ENCODE assay signal across 26 cellular contexts in genomic region chr21:42098957-42099547, GRCh38. TPM values are rescaled to one million over a fixed set of nuclear protein-coding genes. Genes with fewer than 3 reads are reported as not detected.
DNase-seq lines count a peak whose midpoint lies in the region; ATAC-seq, FAIRE-seq and TF ChIP-seq lines count a peak whose summit lies in the region.
"Had no signal": no experiment of that assay in that cellular context is flagged by ENCODE, and none has a peak within 500 bp of the region (broad histone marks: within the 10 kb centered on the region; RNA-seq: fewer than 3 reads in every experiment).

No MANE protein-coding gene starts in this region.

- no peak for FAIRE-seq in HTR-8/SVneo (lab: Jason Lieb, UNC)
- FAIRE-seq: D721Med, GM18507, GM19239, H54 had no signal

- TF ChIP-seq CTCF in PC-3 (conservative IDR thresholded peaks at IDR 0.05; ENCODE audit: low read depth, low read length), result no peak
- TF ChIP-seq CTCF in hepatocyte (IDR thresholded peaks at IDR 0.05; ENCODE audit: poor library complexity), result no peak
- no peak for TF ChIP-seq CTCF in osteocyte (IDR thresholded peaks at IDR 0.05)
- no peak for TF ChIP-seq CTCF in OCI-LY7 (conservative IDR thresholded peaks at IDR 0.05; ENCODE audit: low read length)
- no peak for TF ChIP-seq CTCF in suprapubic skin (IDR thresholded peaks at IDR 0.05)

- H3K27ac ChIP-seq in ACC112 (ENCODE audit: low read depth, low read length) (peak overlapping the region; percentile 92; the same call in 1 of the 2 replicates), PC-3 (ENCODE audit: low read length) (peak overlapping the region; percentile 94), hepatocyte (peak overlapping the region; percentile 96), OCI-LY7 (ENCODE audit: low read depth, low read length, poor library complexity, severe bottlenecking) (no peak overlapping the region), suprapubic skin (no peak overlapping the region)
- H3K27ac ChIP-seq: C4-2B had no signal

- no peak overlapping the region for H3K9ac ChIP-seq in PC-3 (ENCODE audit: low read length)

- H2AFZ ChIP-seq in ACC112 (ENCODE audit: low read length, unreplicated experiment) (no peak overlapping the region), PC-3 (ENCODE audit: low read length) (no peak overlapping the region), hepatocyte (no peak overlapping the region), OCI-LY7 (ENCODE audit: low read length) (no peak overlapping the region)

- H3K4me3 ChIP-seq in ACC112 (ENCODE audit: low read depth, low read length) (no peak overlapping the region), PC-3 (ENCODE audit: low read length) (no peak overlapping the region), hepatocyte (no peak overlapping the region), OCI-LY7 (ENCODE audit: low read depth, low read length, poor library complexity, severe bottlenecking) (no peak overlapping the region), suprapubic skin (no peak overlapping the region)
- H3K4me3 ChIP-seq: Peyer's patch, SJSA1 had no signal

- DNase-seq in PC-3, result no peak
- no peak for DNase-seq in hepatocyte (ENCODE audit: low spot score)
- DNase-seq in osteocyte (ENCODE audit: extremely low spot score, unreplicated experiment), result no peak
- no peak for DNase-seq in OCI-LY7 (ENCODE audit: low spot score)
- DNase-seq in HTR-8/SVneo (ENCODE audit: insufficient read length, low spot score), result no peak
- no peak for DNase-seq in suprapubic skin (ENCODE audit: low spot score in 2 of 2)
- DNase-seq: DMS53; GDM1; KG1; NCI-H1092; NCI-H1436; NCI-H187 treated with DMSO at 0.1 percent for 48 hours; NCI-H226; NCI-H510A treated with DMSO at 0.1 percent for 48 hours; NCI-H748 treated with DMSO at 0.1 percent for 48 hours; NK-92 treated with Interleukin-12 subunit alpha and Interleukin-12 subunit beta, amount 100 ng/mL, for 24 hours; Peyer's patch had no signal

- 95% methylated on average over 23 of the region's 23 CpGs for WGBS in hepatocyte (ENCODE audit: low lambda C conversion rate, missing lambda C conversion rate)
- WGBS in suprapubic skin, result 92% methylated on average over 23 of the region's 23 CpGs

- BruUV-seq in PC-3 (replicated peaks; lab: Mats Ljungman, UMichigan) (no TSS peak), OCI-LY7 (replicated peaks; lab: Mats Ljungman, UMichigan) (no TSS peak)

- H3K27ac Mint-ChIP-seq in osteocyte (ENCODE audit: unreplicated experiment), result peak overlapping the region; percentile 99

- CTCF ChIA-PET in PC-3 (lab: Charles Lee) (no interaction called here), OCI-LY7 (lab: Charles Lee; ENCODE audit: unreplicated experiment) (no interaction called here)

- H3K9me3 Mint-ChIP-seq in osteocyte (ENCODE audit: unreplicated experiment), result peaks cover 3% of the 10 kb centered on the region

- TF ChIP-seq POLR2A in suprapubic skin (IDR thresholded peaks at IDR 0.05), result no peak

- no peak overlapping the region for H3K4me3 Mint-ChIP-seq in osteocyte (ENCODE audit: unreplicated experiment)

- H3K36me3 ChIP-seq in ACC112 (ENCODE audit: insufficient read depth, low read length) (no peaks in the 10 kb centered on the region), PC-3 (ENCODE audit: low read depth, low read length) (no peaks in the 10 kb centered on the region), hepatocyte (replicated peaks; ENCODE audit: insufficient read depth, low read depth) (no peaks in the 10 kb centered on the region), OCI-LY7 (ENCODE audit: insufficient read depth, low read length) (no peaks in the 10 kb centered on the region), suprapubic skin (no peaks in the 10 kb centered on the region)
- H3K36me3 ChIP-seq: Peyer's patch, SJSA1 had no signal

- H3K27me3 ChIP-seq in ACC112 (ENCODE audit: insufficient read depth, low read length) (no peaks in the 10 kb centered on the region), PC-3 (ENCODE audit: low read length) (no peaks in the 10 kb centered on the region), hepatocyte (no peaks in the 10 kb centered on the region), suprapubic skin (no peaks in the 10 kb centered on the region)
- H3K27me3 ChIP-seq: Peyer's patch, SJSA1 had no signal

- H3K27me3 Mint-ChIP-seq in osteocyte (ENCODE audit: unreplicated experiment), result no peaks in the 10 kb centered on the region

- no peak for ATAC-seq in PC-3
- no peak for ATAC-seq in GM18520 (IDR thresholded peaks at IDR 0.05; ENCODE audit: unreplicated experiment)

- H3K9me3 ChIP-seq in PC-3 (ENCODE audit: low read length) (no peaks in the 10 kb centered on the region), hepatocyte (ENCODE audit: low read depth) (no peaks in the 10 kb centered on the region), OCI-LY7 (ENCODE audit: low read length) (no peaks in the 10 kb centered on the region), suprapubic skin (no peaks in the 10 kb centered on the region)
- H3K9me3 ChIP-seq: Peyer's patch, SJSA1 had no signal

- intact Hi-C loops in PC-3 (cut with micrococcal nuclease) (loop anchor here (5.0 kb wide), 2 partner anchors 142 to 167 kb away; no protein-coding TSS in a partner anchor), OCI-LY7 (cut with micrococcal nuclease; ENCODE audit: unreplicated experiment) (no loop called here)

- H4K20me1 ChIP-seq in PC-3 (ENCODE audit: low read length) (no peaks in the 10 kb centered on the region), hepatocyte (ENCODE audit: insufficient read depth, poor library complexity, severe bottlenecking) (no peaks in the 10 kb centered on the region), OCI-LY7 (ENCODE audit: insufficient read depth, low read length) (no peaks in the 10 kb centered on the region)

- H3K4me1 Mint-ChIP-seq in osteocyte (ENCODE audit: unreplicated experiment), result peaks cover 47% of the 10 kb centered on the region

- H3K9me2 ChIP-seq in PC-3 (replicated peaks; ENCODE audit: low read length) (no peaks in the 10 kb centered on the region), hepatocyte (replicated peaks; ENCODE audit: insufficient read depth) (no peaks in the 10 kb centered on the region), OCI-LY7 (ENCODE audit: insufficient read depth, low read length) (no peaks in the 10 kb centered on the region)

- H3K79me2 ChIP-seq in ACC112 (ENCODE audit: control insufficient read depth, insufficient read depth, low read length, unreplicated experiment) (no peaks in the 10 kb centered on the region), PC-3 (ENCODE audit: low read length) (no peaks in the 10 kb centered on the region), hepatocyte (no peaks in the 10 kb centered on the region), OCI-LY7 (ENCODE audit: insufficient read depth, low read depth, low read length) (no peaks in the 10 kb centered on the region)

- no peak for TF ChIP-seq EP300 in suprapubic skin (IDR thresholded peaks at IDR 0.05)

- POLR2A ChIA-PET in PC-3 (lab: Charles Lee; ENCODE audit: unreplicated experiment), result no interaction called here
- POLR2A ChIA-PET in OCI-LY7 (lab: Charles Lee), result interaction anchor here (2.1 kb wide), 1 partner anchor 9 kb away, joined by 6 read pairs; no protein-coding TSS in a partner anchor

- H3K36me3 Mint-ChIP-seq in osteocyte (ENCODE audit: unreplicated experiment), result peaks cover 3% of the 10 kb centered on the region

- H3K4me2 ChIP-seq in PC-3 (ENCODE audit: low read length) (no peak overlapping the region), hepatocyte (no peak overlapping the region), OCI-LY7 (ENCODE audit: low read length) (no peak overlapping the region)

- H3K4me1 ChIP-seq in ACC112 (ENCODE audit: control insufficient read depth, insufficient read depth, low read length, unreplicated experiment), result peaks cover 20% of the 10 kb centered on the region
- H3K4me1 ChIP-seq in PC-3 (ENCODE audit: insufficient read depth, low read length), result peaks cover 32% of the 10 kb centered on the region
- H3K4me1 ChIP-seq in hepatocyte (ENCODE audit: insufficient read depth), result peaks cover 35% of the 10 kb centered on the region
- peaks cover 19% of the 10 kb centered on the region for H3K4me1 ChIP-seq in OCI-LY7 (ENCODE audit: insufficient read depth, low read length, poor library complexity, severe bottlenecking)
- H3K4me1 ChIP-seq in suprapubic skin, result peaks cover 17% of the 10 kb centered on the region

- no peaks in the 10 kb centered on the region for H3F3A ChIP-seq in PC-3 (ENCODE audit: low read length, unreplicated experiment)

RNA-seq across cellular contexts. Expression of gene UMODL1, which starts 27.9 kb away (rescaled TPM):
- total RNA-seq in PC-3 (2014; rRNA removed), result 0.58 TPM in 1 of 2 replicates, not detected in the other
- 0.16 and 0.47 TPM in 2 replicates for total RNA-seq in hepatocyte
- polyA plus RNA-seq in hepatocyte, result 0.15 TPM in 1 of 2 replicates, not detected in the other
- 0.68 TPM in 1 of 2 replicates, not detected in the other for total RNA-seq in osteocyte
- 6.6 and 12.3 TPM in 2 replicates for total RNA-seq in OCI-LY7 (2014; rRNA removed; shearing (Covaris generic))
- 7.4 and 10.0 TPM in 2 replicates for total RNA-seq in OCI-LY7 (2022)
- total RNA-seq in suprapubic skin, result under 1 TPM in 2 of 4 donors, not detected in 2; 0.15 to 0.21 TPM
- total RNA-seq: A172, SJSA1 had no signal

Comparison
In these comparisons a context has a peak if more than half of its experiments do, and no peak if none do; other contexts are left out.
1. H3K27ac ChIP-seq: peak in ACC112 (single experiment), PC-3 (single experiment) and hepatocyte (single experiment); none in OCI-LY7 (single experiment) and suprapubic skin (single experiment).